In genomic region chr14:68074765-68075381, GRCh38 we compare ENCODE assay signal across 2 cellular contexts.
TF ChIP-seq lines count a peak whose summit lies in the region.

No MANE protein-coding gene starts in this region.

TF ChIP-seq in HepG2, 621 proteins besides CTCF, POLR2A, EP300 and RAD21:
- peak; percentile 49 for TF ChIP-seq STAG1 (CRISPR knock-in tag; IDR thresholded peaks at IDR 0.05)
- TF ChIP-seq ZNF24 (IDR thresholded peaks at IDR 0.05), result no peak
- TF ChIP-seq ZNF263 (CRISPR knock-in tag; IDR thresholded peaks at IDR 0.05), result peak; percentile 66

TF ChIP-seq in H1, 55 proteins besides CTCF, POLR2A, EP300 and RAD21:
- TF ChIP-seq SIX5 (IDR thresholded peaks at IDR 0.05; ENCODE audit: low read depth, low read length), result no peak
- no peak for TF ChIP-seq E2F6 (IDR thresholded peaks at IDR 0.05)
- no peak for TF ChIP-seq NRF1 (IDR thresholded peaks at IDR 0.05; ENCODE audit: low read depth, low read length)
- no peak for TF ChIP-seq BACH1 (IDR thresholded peaks at IDR 0.05; ENCODE audit: low read length)
